8 cellular contexts compared by ENCODE assay signal in genomic region chr11:6353367-6353987, GRCh38.
DNase-seq lines count a peak whose midpoint lies in the region; ATAC-seq and TF ChIP-seq lines count a peak whose summit lies in the region.

No MANE protein-coding gene starts in this region.

- H3K4me3 ChIP-seq in astrocyte of the spinal cord (ENCODE audit: low read depth, low read length): no peak overlapping the region

- TF ChIP-seq CTCF in astrocyte of the spinal cord (IDR thresholded peaks at IDR 0.05; ENCODE audit: low read depth, low read length): peak; percentile 92

- DNase-seq in DMS 273 (lab: John Stamatoyannopoulos, UW; ENCODE audit: unreplicated experiment) (peak; percentile 66), DMS 273 treated with DMSO at 0.1 percent for 48 hours (lab: John Stamatoyannopoulos, UW) (no peak), NCI-H128 (lab: John Stamatoyannopoulos, UW; ENCODE audit: unreplicated experiment) (peak; percentile 54), T-helper 9 cell (peak; percentile 36), astrocyte of the spinal cord (ENCODE audit: low read depth, low spot score) (peak; percentile 37), iPS DF 4.7 (ENCODE audit: extremely low read depth, low spot score) (peak; percentile 95)
- peak; percentile 36 to 49 for DNase-seq in stimulated activated CD4-positive, alpha-beta T cell treated with anti-CD3 and anti-CD28 coated beads, Interleukin-15, amount 100 ng/mL, for 48 hours (ENCODE audit: low read depth in 2 of 2)

- in situ Hi-C loops in astrocyte of the spinal cord (cut with HindIII; ENCODE audit: low sequenced_read_pairs): no loop called here

- peak; percentile 70 for ATAC-seq in HG02623 (IDR thresholded peaks at IDR 0.05; ENCODE audit: unreplicated experiment)
